ENCODE assay signal across 1 cellular context in the genomic region with DNA sequence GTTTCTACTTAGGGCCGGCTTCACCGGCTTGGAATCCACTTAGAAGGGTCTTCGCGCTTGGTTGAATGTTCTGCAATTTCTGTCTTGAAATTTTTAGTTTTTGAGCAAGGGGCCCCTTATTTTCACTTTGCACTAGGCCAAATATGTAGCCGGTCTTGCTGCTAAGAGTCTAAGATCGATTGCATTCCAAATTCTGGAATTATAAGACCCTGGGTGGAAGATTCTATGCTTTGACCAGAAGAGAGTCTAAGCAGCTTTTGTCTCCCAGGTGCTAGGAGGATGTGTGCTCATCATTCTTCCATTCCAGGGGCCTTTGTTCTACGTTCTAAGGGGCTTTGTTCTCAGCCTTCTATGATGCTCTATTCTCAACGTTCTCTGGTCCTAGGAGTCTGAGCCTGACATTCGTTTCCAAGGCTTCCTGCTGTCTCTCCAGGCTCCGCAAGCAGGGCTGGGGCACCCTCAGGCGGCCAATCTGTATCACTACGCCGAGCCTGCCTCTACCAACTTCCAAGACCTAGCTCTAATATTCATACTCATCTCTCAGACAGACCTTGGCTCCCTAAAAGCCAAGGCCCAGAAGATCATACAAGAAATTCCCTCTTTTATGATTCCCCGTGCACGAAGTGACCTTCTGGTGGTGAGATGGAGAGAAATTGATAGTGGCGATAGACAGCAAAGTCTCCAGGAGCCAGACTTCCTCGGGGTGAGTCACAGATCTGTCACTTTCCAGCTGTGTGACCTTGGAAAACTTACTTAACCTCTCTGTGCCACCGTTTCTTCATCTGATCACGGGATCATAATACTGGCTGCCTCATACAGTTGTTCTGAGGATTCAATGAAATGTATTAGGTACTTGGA.
TF ChIP-seq lines count a peak whose summit lies in the region.

No MANE protein-coding gene starts in this region.

TF ChIP-seq in GM12878, 131 proteins besides CTCF, POLR2A, EP300 and RAD21:
- peak; percentile 26 to 52; a peak in 1 of 4 replicates for TF ChIP-seq IKZF2 (IDR thresholded peaks at IDR 0.05)
- TF ChIP-seq MEF2B (IDR thresholded peaks at IDR 0.05; ENCODE audit: partially characterized antibody, poor library complexity, severe bottlenecking) = peak; percentile 21
- no peak for TF ChIP-seq E4F1 (IDR thresholded peaks at IDR 0.05; ENCODE audit: borderline replicate concordance, partially characterized antibody)
- peak; percentile 44; the same call in 1 of the 2 replicates for TF ChIP-seq FOXM1 (IDR thresholded peaks at IDR 0.05; ENCODE audit: low read depth, low read length)
- TF ChIP-seq EED (IDR thresholded peaks at IDR 0.05; ENCODE audit: low read depth) = no peak
- TF ChIP-seq POU2F2 (IDR thresholded peaks at IDR 0.05; ENCODE audit: borderline replicate concordance, low read depth, low read length) = peak; percentile 53; the same call in 1 of the 3 replicates
- TF ChIP-seq YY1 (IDR thresholded peaks at IDR 0.05; ENCODE audit: low read depth, low read length) = peak; percentile 61; the same call in 1 of the 2 replicates
- no peak for TF ChIP-seq CBX5 (IDR thresholded peaks at IDR 0.05; ENCODE audit: low read depth)
- TF ChIP-seq SUZ12 (IDR thresholded peaks at IDR 0.05; ENCODE audit: unreplicated experiment) = no peak
- peak; percentile 49; the same call in 1 of the 2 replicates for TF ChIP-seq CREB1 (IDR thresholded peaks at IDR 0.05; ENCODE audit: low read depth)
- 0 out of 2 replicates have a peak, but pooled peaks have one; percentile 83 for TF ChIP-seq WRNIP1 (IDR thresholded peaks at IDR 0.05; ENCODE audit: borderline replicate concordance, low read depth, low read length)
- 0 out of 2 replicates have a peak, but pooled peaks have one; percentile 12 for TF ChIP-seq CREM (IDR thresholded peaks at IDR 0.05; ENCODE audit: low read depth)
- 0 out of 2 replicates have a peak, but pooled peaks have one; percentile 46 for TF ChIP-seq RB1 (IDR thresholded peaks at IDR 0.05; ENCODE audit: borderline replicate concordance)
- TF ChIP-seq RELA (IDR thresholded peaks at IDR 0.05; ENCODE audit: borderline replicate concordance, partially characterized antibody) = peak; percentile 34
- TF ChIP-seq SPI1 (IDR thresholded peaks at IDR 0.05; ENCODE audit: borderline replicate concordance, insufficient read depth, low read depth, low read length) = no peak
- no peak for TF ChIP-seq TCF12 (IDR thresholded peaks at IDR 0.05; ENCODE audit: low read depth, low read length)
- no peak for TF ChIP-seq IRF4 (IDR thresholded peaks at IDR 0.05; ENCODE audit: low read depth, low read length)
- TF ChIP-seq BHLHE40 (IDR thresholded peaks at IDR 0.05; ENCODE audit: borderline replicate concordance in 1 of 2, low read depth in 2 of 2, low read length in 1 of 2) = peak in 1 of 2 experiments; percentile 29; a peak in 2 of 4 replicates
- peak; percentile 59; the same call in 1 of the 2 replicates for TF ChIP-seq SMARCA5 (IDR thresholded peaks at IDR 0.05)
- TF ChIP-seq NBN (IDR thresholded peaks at IDR 0.05) = peak; percentile 33; the same call in 1 of the 2 replicates
- no peak for TF ChIP-seq CHD4 (IDR thresholded peaks at IDR 0.05)
- peak; percentile 58 for TF ChIP-seq IKZF1 (conservative IDR thresholded peaks at IDR 0.05)
- peak; percentile 98 for TF ChIP-seq SMC3 (IDR thresholded peaks at IDR 0.05; ENCODE audit: borderline replicate concordance, low read length)
- 0 out of 2 replicates have a peak, but pooled peaks have one; percentile 50 for TF ChIP-seq ESRRA (IDR thresholded peaks at IDR 0.05; ENCODE audit: low read length)
